17 cellular contexts compared by ENCODE assay signal in the genomic region with DNA sequence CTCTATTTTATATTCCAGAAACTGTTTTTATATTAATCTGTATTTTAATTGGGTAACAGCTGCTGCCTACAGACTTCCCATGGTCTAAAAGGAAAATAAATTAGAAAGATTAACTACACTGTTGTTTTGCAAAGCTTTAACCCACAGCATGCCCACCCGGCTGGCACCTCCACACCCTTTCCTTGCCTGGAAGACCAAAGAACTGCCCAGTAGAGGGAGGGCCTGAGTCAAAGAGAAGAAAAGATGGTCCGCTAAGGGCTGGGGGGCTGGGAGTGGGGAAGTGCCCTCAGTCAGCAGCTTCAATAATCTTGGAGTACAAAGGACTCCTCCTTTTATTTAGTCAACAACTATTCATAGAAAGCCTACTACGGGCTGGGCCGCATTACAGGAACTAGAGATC. TPM values are rescaled to one million over a fixed set of nuclear protein-coding genes. Genes with fewer than 3 reads are reported as not detected.
DNase-seq lines count a peak whose midpoint lies in the region; TF ChIP-seq lines count a peak whose summit lies in the region.
"Had no signal": no experiment of that assay in that cellular context is flagged by ENCODE, and none has a peak within 500 bp of the region (broad histone marks: within the 10 kb centered on the region; RNA-seq: fewer than 3 reads in every experiment).

No MANE protein-coding gene starts in this region.

- peaks cover 29% of the 10 kb centered on the region for H3K36me3 Mint-ChIP-seq in type B pancreatic cell

- H3K27me3 ChIP-seq in WERI-Rb-1 (ENCODE audit: insufficient read depth, low read depth, severe bottlenecking), result no peaks in the 10 kb centered on the region
- H3K27me3 ChIP-seq: ascending aorta, esophagus squamous epithelium, SJSA1, transverse colon had no signal

- in situ Hi-C loops in GM13976 (cut with MboI; ENCODE audit: low sequenced_read_pairs, unreplicated experiment), result no loop called here

- peak overlapping the region; percentile 70 for H3K27ac ChIP-seq in WERI-Rb-1
- H3K27ac ChIP-seq: ascending aorta, esophagus squamous epithelium, KMS-11, SJSA1, transverse colon had no signal

- DNase-seq in NCI-H524 (lab: John Stamatoyannopoulos, UW), result peak; percentile 1 to 36
- DNase-seq in NCI-H524 treated with DMSO at 0.1 percent for 48 hours (lab: John Stamatoyannopoulos, UW), result no peak
- no peak for DNase-seq in WERI-Rb-1
- DNase-seq in fibroblast of the aortic adventitia (ENCODE audit: low read depth), result no peak
- no peak for DNase-seq in type B pancreatic cell (ENCODE audit: extremely low spot score, unreplicated experiment)
- DNase-seq in COR-L47 (lab: John Stamatoyannopoulos, UW), result no peak
- DNase-seq in kidney tubule cell (ENCODE audit: low spot score), result no peak
- DNase-seq in GM13976 (ENCODE audit: low spot score), result no peak
- DNase-seq: 8988T; activated CD4-positive, alpha-beta T cell treated with anti-CD3 and anti-CD28 coated beads, Interleukin-2, amount 10 ng/mL, durations not matched to agents 24 days and 14 days; esophagus squamous epithelium; NCI-H1436 treated with DMSO at 0.1 percent for 48 hours; NCI-H345; transverse colon had no signal

- peaks cover 34% of the 10 kb centered on the region for H3K4me1 Mint-ChIP-seq in type B pancreatic cell (ENCODE audit: unreplicated experiment)

- no peaks in the 10 kb centered on the region for H3K9me3 ChIP-seq in WERI-Rb-1 (ENCODE audit: severe bottlenecking)
- H3K9me3 ChIP-seq: ascending aorta, esophagus squamous epithelium, SJSA1, transverse colon had no signal

- no peaks in the 10 kb centered on the region for H3K9me3 Mint-ChIP-seq in type B pancreatic cell
- H3K9me3 Mint-ChIP-seq: activated CD4-positive, alpha-beta T cell treated with anti-CD3 and anti-CD28 coated beads, Interleukin-2, amount 10 ng/mL, durations not matched to agents 24 days and 14 days had no signal

- peak; percentile 35; the same call in 1 of the 2 replicates for TF ChIP-seq CTCF in WERI-Rb-1 (IDR thresholded peaks at IDR 0.05; ENCODE audit: low read depth, low read length)
- peak; percentile 10 for TF ChIP-seq CTCF in fibroblast of the aortic adventitia (IDR thresholded peaks at IDR 0.05; ENCODE audit: insufficient read depth, low read length)
- peak; percentile 36 for TF ChIP-seq CTCF in type B pancreatic cell (conservative IDR thresholded peaks at IDR 0.05)
- TF ChIP-seq CTCF in GM13976 (IDR thresholded peaks at IDR 0.05; ENCODE audit: borderline replicate concordance, control extremely low read depth, extremely low read depth, insufficient read depth, missing control alignments), result no peak

- H3K4me3 ChIP-seq in WERI-Rb-1 (ENCODE audit: low read depth, low read length) (no peak overlapping the region), fibroblast of the aortic adventitia (ENCODE audit: low read depth, low read length) (no peak overlapping the region)
- H3K4me3 ChIP-seq: ascending aorta, esophagus squamous epithelium, SJSA1, transverse colon had no signal

- H3K4me3 Mint-ChIP-seq in type B pancreatic cell, result no peak overlapping the region
- H3K4me3 Mint-ChIP-seq: activated CD4-positive, alpha-beta T cell treated with anti-CD3 and anti-CD28 coated beads, Interleukin-2, amount 10 ng/mL, durations not matched to agents 24 days and 14 days had no signal

- no peak overlapping the region for H3K27ac Mint-ChIP-seq in type B pancreatic cell
- H3K27ac Mint-ChIP-seq: activated CD4-positive, alpha-beta T cell treated with anti-CD3 and anti-CD28 coated beads, Interleukin-2, amount 10 ng/mL, durations not matched to agents 24 days and 14 days had no signal

- H3K36me3 ChIP-seq in WERI-Rb-1, result peaks cover 69% of the 10 kb centered on the region

- H3K27me3 Mint-ChIP-seq in type B pancreatic cell, result no peaks in the 10 kb centered on the region
- H3K27me3 Mint-ChIP-seq: activated CD4-positive, alpha-beta T cell treated with anti-CD3 and anti-CD28 coated beads, Interleukin-2, amount 10 ng/mL, durations not matched to agents 24 days and 14 days had no signal

RNA-seq across cellular contexts. Expression of a gene that starts 40.7 kb away (rescaled TPM):
- total RNA-seq in fibroblast of the aortic adventitia (ENCODE audit: low replicate concordance), result 50.0 and 64.3 TPM in 2 replicates
- total RNA-seq in type B pancreatic cell (ENCODE audit: low replicate concordance), result 54.7 and 72.7 TPM in 2 replicates

Comparison
In these comparisons a context has a peak if more than half of its experiments do, and no peak if none do; other contexts are left out.
1. DNase-seq: peak in NCI-H524 (2 of 2); none in NCI-H524 treated with DMSO at 0.1 percent for 48 hours (single experiment), WERI-Rb-1 (single experiment), fibroblast of the aortic adventitia (single experiment), type B pancreatic cell (single experiment), COR-L47 (single experiment), kidney tubule cell (single experiment) and GM13976 (single experiment).